22 cellular contexts compared by ENCODE assay signal in the genomic region with DNA sequence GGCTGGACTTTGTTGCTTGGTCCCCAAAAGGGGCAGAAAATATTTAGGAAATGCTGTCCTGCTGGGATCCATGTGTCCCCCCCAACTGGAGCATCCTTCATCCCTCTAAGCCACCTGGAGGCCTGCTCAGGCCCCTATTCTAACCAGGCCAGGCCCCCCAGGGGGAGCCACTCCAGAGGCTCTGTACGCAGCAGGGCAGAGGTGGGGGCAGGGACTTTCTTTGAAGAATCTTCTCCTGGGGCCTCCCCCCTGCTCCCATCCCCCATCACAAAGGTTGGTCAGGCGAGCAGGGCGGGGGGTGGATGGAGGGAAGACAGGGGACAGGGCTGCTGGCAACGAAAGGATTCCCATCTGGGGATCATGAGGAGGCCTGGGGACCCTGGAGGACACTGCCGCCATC.
"Had no signal": no experiment of that assay in that cellular context is flagged by ENCODE, and none has a peak within 500 bp of the region (broad histone marks: within the 10 kb centered on the region; RNA-seq: fewer than 3 reads in every experiment).

No MANE protein-coding gene starts in this region.

- DNase-seq: activated B cell treated with CpG ODN at 0.5 μM for 24 hours; activated CD4-positive, alpha-beta T cell treated with anti-CD3 and anti-CD28 coated beads for 36 hours; activated CD4-positive, alpha-beta T cell treated with anti-CD3 and anti-CD28 coated beads, Interleukin-2, amount 50 U/mL, for 4 hours; activated CD8-positive, alpha-beta memory T cell treated with anti-CD3 and anti-CD28 coated beads for 24 hours; activated CD8-positive, alpha-beta memory T cell treated with anti-CD3 and anti-CD28 coated beads, Interleukin-2, amount 50 U/mL, for 4 hours; activated naive CD4-positive, alpha-beta T cell; activated naive CD8-positive, alpha-beta T cell treated with anti-CD3 and anti-CD28 coated beads for 36 hours; activated T-cell treated with anti-CD3 and anti-CD28 coated beads, Interleukin-2, amount 50 U/mL, for 24 hours; central memory CD4-positive, alpha-beta T cell; esophagus squamous epithelium; gastrocnemius medialis; head of caudate nucleus; nephron progenitor cell; occipital lobe; sigmoid colon; stimulated activated CD4-positive, alpha-beta T cell treated with anti-CD3 and anti-CD28 coated beads, Interleukin-15, amount 100 ng/mL, for 24 hours; stomach; T1000 had no signal

- H3K27me3 ChIP-seq: dorsolateral prefrontal cortex, gastrocnemius medialis had no signal

- H3K4me2 ChIP-seq: smooth muscle cell had no signal

- H3K27ac ChIP-seq: dorsolateral prefrontal cortex, esophagus squamous epithelium, gastrocnemius medialis, sigmoid colon, stomach, suprapubic skin, tibial nerve had no signal

- H3K9me3 ChIP-seq: esophagus squamous epithelium, gastrocnemius medialis, sigmoid colon, stomach, suprapubic skin, tibial nerve had no signal

- H3K4me3 ChIP-seq: dorsolateral prefrontal cortex, esophagus squamous epithelium, gastrocnemius medialis, sigmoid colon, smooth muscle cell, stomach, suprapubic skin, tibial nerve had no signal

- H3K36me3 ChIP-seq: esophagus squamous epithelium, gastrocnemius medialis, sigmoid colon, stomach, suprapubic skin, tibial nerve had no signal

- H3K4me1 ChIP-seq: gastrocnemius medialis, sigmoid colon, stomach, suprapubic skin, tibial nerve had no signal
